13 cellular contexts compared by ENCODE assay signal in genomic region chr4:24210332-24210902, GRCh38.
DNase-seq lines count a peak whose midpoint lies in the region; ATAC-seq, FAIRE-seq and TF ChIP-seq lines count a peak whose summit lies in the region.
"Had no signal": no experiment of that assay in that cellular context is flagged by ENCODE, and none has a peak within 500 bp of the region (broad histone marks: within the 10 kb centered on the region; RNA-seq: fewer than 3 reads in every experiment).

No MANE protein-coding gene starts in this region.

- no peaks in the 10 kb centered on the region for H3K9me3 Mint-ChIP-seq in WTC11

- peaks cover 3% of the 10 kb centered on the region for H3K27me3 Mint-ChIP-seq in WTC11 (ENCODE audit: low read depth)

- in situ Hi-C loops in SK-MEL-5 (cut with HindIII; ENCODE audit: low pct_unique_long_range_greater_than_20kb, low sequenced_read_pairs): no loop called here

- CTCF ChIA-PET in WTC11 (lab: Charles Lee): no interaction called here

- H3K36me3 Mint-ChIP-seq in WTC11: no peaks in the 10 kb centered on the region

- FAIRE-seq in GM12892 (lab: Jason Lieb, UNC): no peak

- TF ChIP-seq POLR2A in GM12892 (IDR thresholded peaks at IDR 0.05; ENCODE audit: low read depth, low read length): no peak

- ATAC-seq in WTC11 (no peak), GM19463 (IDR thresholded peaks at IDR 0.05; ENCODE audit: unreplicated experiment) (no peak)

- no peak overlapping the region for H3K4me3 ChIP-seq in fibroblast of villous mesenchyme (ENCODE audit: low read depth, low read length)
- H3K4me3 ChIP-seq: HAP-1 had no signal

- H3K4me3 Mint-ChIP-seq in WTC11: no peak overlapping the region

- TF ChIP-seq CTCF in fibroblast of villous mesenchyme (IDR thresholded peaks at IDR 0.05; ENCODE audit: insufficient read depth, low read depth, low read length): no peak
- no peak for TF ChIP-seq CTCF in WTC11 (IDR thresholded peaks at IDR 0.05)

- POLR2A ChIA-PET in WTC11 (lab: Charles Lee): no interaction called here

- DNase-seq in EL: peak; percentile 87
- peak; percentile 88 for DNase-seq in SK-MEL-5 (ENCODE audit: low read depth, low spot score)
- peak; percentile 90 for DNase-seq in fibroblast of villous mesenchyme (ENCODE audit: low read depth)
- peak; percentile 98 for DNase-seq in renal cortical epithelial cell (ENCODE audit: low read depth)
- DNase-seq in WTC11 (ENCODE audit: low spot score): no peak
- DNase-seq in GM12892 (ENCODE audit: insufficient read length): no peak
- DNase-seq in effector CD4-positive, alpha-beta T cell: no peak
- DNase-seq: cerebellar nuclear complex, DMS153, NCI-H2171 treated with DMSO at 0.1 percent for 48 hours, posterior cingulate gyrus had no signal

- no peak overlapping the region for H3K27ac Mint-ChIP-seq in WTC11

- peaks cover 10% of the 10 kb centered on the region for H3K4me1 Mint-ChIP-seq in WTC11

TF ChIP-seq in WTC11, 78 proteins besides CTCF, POLR2A, EP300 and RAD21:
- TF ChIP-seq, protein P1, sequence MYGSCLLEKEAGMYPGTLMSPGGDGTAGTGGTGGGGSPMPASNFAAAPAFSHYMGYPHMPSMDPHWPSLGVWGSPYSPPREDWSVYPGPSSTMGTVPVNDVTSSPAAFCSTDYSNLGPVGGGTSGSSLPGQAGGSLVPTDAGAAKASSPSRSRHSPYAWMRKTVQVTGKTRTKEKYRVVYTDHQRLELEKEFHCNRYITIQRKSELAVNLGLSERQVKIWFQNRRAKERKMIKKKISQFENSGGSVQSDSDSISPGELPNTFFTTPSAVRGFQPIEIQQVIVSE (CRISPR knock-in tag; IDR thresholded peaks at IDR 0.05; ENCODE audit: borderline replicate concordance): no peak
- TF ChIP-seq, protein P2, sequence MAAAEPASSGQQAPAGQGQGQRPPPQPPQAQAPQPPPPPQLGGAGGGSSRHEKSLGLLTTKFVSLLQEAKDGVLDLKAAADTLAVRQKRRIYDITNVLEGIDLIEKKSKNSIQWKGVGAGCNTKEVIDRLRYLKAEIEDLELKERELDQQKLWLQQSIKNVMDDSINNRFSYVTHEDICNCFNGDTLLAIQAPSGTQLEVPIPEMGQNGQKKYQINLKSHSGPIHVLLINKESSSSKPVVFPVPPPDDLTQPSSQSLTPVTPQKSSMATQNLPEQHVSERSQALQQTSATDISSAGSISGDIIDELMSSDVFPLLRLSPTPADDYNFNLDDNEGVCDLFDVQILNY (CRISPR knock-in tag; IDR thresholded peaks at IDR 0.05): no peak
- TF ChIP-seq NFE2L1 (CRISPR knock-in tag; IDR thresholded peaks at IDR 0.05) (no peak), MYBL2 (CRISPR knock-in tag; IDR thresholded peaks at IDR 0.05) (no peak), TP53 (CRISPR knock-in tag; IDR thresholded peaks at IDR 0.05) (no peak), ZNF232 (CRISPR knock-in tag; IDR thresholded peaks at IDR 0.05) (no peak), NR1H2 (CRISPR knock-in tag; IDR thresholded peaks at IDR 0.05) (no peak), TEAD4 (CRISPR knock-in tag; IDR thresholded peaks at IDR 0.05) (no peak), AR (CRISPR knock-in tag; IDR thresholded peaks at IDR 0.05) (no peak), CREM (CRISPR knock-in tag; IDR thresholded peaks at IDR 0.05) (no peak), ATF3 (CRISPR knock-in tag; conservative IDR thresholded peaks at IDR 0.05) (no peak)
- TF ChIP-seq, protein P3, sequence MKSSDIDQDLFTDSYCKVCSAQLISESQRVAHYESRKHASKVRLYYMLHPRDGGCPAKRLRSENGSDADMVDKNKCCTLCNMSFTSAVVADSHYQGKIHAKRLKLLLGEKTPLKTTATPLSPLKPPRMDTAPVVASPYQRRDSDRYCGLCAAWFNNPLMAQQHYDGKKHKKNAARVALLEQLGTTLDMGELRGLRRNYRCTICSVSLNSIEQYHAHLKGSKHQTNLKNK (CRISPR knock-in tag; IDR thresholded peaks at IDR 0.05): no peak
- TF ChIP-seq, protein P4, sequence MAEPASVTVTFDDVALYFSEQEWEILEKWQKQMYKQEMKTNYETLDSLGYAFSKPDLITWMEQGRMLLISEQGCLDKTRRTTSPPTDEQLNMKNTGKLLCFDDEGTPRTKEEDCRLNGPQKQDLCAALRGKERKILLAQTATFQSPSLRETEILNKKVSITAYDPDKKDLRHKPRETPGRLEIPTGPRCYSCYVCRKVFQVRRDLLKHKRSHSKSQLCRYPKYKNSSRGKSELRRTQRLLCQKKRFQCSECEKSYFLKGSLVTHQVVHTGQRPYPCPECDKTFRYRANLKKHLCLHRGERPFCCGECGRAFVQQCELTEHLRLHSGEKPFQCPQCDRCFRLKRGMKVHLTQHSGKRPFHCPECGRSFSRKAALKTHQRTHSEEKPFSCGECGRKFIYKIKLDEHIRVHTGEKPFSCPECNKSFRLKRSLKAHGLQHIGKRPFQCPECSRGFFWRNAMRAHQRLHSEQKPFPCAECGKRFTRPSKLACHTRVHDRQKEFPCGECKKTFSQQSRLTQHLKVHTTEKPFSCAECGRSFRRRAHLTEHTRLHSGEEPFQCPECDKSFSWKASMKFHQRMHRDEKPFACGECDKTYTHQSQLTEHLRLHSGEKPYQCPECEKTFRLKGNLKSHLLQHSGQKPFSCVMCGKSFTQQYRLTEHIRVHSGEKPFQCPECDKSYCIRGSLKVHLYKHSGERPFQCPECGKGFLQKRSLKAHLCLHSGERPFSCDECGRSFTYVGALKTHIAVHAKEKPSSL (CRISPR knock-in tag; conservative IDR thresholded peaks at IDR 0.05): no peak
- TF ChIP-seq, protein P5, sequence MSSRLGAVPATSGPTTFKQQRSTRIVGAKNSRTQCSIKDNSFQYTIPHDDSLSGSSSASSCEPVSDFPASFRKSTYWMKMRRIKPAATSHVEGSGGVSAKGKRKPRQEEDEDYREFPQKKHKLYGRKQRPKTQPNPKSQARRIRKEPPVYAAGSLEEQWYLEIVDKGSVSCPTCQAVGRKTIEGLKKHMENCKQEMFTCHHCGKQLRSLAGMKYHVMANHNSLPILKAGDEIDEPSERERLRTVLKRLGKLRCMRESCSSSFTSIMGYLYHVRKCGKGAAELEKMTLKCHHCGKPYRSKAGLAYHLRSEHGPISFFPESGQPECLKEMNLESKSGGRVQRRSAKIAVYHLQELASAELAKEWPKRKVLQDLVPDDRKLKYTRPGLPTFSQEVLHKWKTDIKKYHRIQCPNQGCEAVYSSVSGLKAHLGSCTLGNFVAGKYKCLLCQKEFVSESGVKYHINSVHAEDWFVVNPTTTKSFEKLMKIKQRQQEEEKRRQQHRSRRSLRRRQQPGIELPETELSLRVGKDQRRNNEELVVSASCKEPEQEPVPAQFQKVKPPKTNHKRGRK (CRISPR knock-in tag; IDR thresholded peaks at IDR 0.05; ENCODE audit: borderline replicate concordance): no peak

Comparison
In these comparisons a context has a peak if more than half of its experiments do, and no peak if none do; other contexts are left out.
1. DNase-seq: peak in EL (single experiment), SK-MEL-5 (single experiment), fibroblast of villous mesenchyme (single experiment) and renal cortical epithelial cell (single experiment); none in WTC11 (single experiment), GM12892 (single experiment) and effector CD4-positive, alpha-beta T cell (single experiment).